2 cellular contexts compared by ENCODE assay signal in genomic region chr14:66330916-66331315, GRCh38.
TF ChIP-seq lines count a peak whose summit lies in the region.

No MANE protein-coding gene starts in this region.

TF ChIP-seq in SK-N-SH treated with all-trans-retinoic acid at 6 μM for 48 hours, 23 proteins besides CTCF, POLR2A, EP300 and RAD21 (continued from another document):
- no peak for TF ChIP-seq TSHZ2 (CRISPR knock-in tag; IDR thresholded peaks at IDR 0.05)

TF ChIP-seq in SK-N-SH, 30 proteins besides CTCF, POLR2A, EP300 and RAD21 (continued from another document):
- no peak for TF ChIP-seq FOXM1 (IDR thresholded peaks at IDR 0.05; ENCODE audit: low read depth)
- no peak for TF ChIP-seq USF2 (IDR thresholded peaks at IDR 0.05; ENCODE audit: borderline replicate concordance, low read depth, low read length)
